1 cellular context compared by ENCODE assay signal in the genomic region with DNA sequence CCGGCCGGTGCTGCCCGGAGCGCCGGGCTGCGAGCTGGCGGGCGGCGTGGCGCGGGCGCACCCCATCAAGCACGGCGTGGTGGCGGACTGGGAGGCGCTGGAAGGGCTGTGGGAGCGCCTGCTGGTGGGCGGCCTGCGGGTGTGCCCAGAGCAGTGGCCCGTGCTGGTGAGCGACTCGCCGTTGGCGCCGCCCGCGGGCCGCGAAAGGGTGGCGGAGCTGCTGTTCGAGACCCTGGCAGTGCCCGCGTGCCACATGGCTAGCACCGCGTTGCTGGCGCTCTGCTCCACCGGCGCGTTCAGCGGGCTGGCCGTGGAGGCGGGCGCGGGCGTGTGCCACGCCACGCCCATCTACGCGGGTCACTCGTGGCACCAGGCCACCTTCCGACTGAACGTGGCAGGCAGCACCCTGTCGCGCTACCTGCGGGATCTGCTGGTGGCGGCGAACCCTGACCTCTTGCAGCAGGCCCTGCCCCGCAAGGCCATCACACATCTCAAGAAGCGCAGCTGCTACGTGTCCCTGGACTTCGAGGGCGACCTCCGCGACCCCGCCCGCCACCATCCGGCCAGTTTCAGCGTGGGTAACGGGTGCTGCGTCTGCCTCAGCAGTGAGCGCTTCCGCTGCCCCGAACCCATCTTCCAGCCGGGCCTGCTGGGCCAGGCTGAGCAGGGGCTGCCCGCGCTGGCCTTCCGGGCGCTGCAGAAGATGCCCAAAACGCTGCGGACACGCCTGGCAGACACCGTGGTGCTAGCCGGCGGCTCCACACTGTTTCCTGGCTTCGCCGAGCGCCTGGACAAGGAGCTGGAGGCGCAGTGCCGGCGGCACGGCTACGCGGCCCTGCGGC.
TF ChIP-seq lines count a peak whose summit lies in the region.

No MANE protein-coding gene starts in this region.

TF ChIP-seq in HepG2, 621 proteins besides CTCF, POLR2A, EP300 and RAD21 (continued from another document and continues in another):
- TF ChIP-seq, protein P1, sequence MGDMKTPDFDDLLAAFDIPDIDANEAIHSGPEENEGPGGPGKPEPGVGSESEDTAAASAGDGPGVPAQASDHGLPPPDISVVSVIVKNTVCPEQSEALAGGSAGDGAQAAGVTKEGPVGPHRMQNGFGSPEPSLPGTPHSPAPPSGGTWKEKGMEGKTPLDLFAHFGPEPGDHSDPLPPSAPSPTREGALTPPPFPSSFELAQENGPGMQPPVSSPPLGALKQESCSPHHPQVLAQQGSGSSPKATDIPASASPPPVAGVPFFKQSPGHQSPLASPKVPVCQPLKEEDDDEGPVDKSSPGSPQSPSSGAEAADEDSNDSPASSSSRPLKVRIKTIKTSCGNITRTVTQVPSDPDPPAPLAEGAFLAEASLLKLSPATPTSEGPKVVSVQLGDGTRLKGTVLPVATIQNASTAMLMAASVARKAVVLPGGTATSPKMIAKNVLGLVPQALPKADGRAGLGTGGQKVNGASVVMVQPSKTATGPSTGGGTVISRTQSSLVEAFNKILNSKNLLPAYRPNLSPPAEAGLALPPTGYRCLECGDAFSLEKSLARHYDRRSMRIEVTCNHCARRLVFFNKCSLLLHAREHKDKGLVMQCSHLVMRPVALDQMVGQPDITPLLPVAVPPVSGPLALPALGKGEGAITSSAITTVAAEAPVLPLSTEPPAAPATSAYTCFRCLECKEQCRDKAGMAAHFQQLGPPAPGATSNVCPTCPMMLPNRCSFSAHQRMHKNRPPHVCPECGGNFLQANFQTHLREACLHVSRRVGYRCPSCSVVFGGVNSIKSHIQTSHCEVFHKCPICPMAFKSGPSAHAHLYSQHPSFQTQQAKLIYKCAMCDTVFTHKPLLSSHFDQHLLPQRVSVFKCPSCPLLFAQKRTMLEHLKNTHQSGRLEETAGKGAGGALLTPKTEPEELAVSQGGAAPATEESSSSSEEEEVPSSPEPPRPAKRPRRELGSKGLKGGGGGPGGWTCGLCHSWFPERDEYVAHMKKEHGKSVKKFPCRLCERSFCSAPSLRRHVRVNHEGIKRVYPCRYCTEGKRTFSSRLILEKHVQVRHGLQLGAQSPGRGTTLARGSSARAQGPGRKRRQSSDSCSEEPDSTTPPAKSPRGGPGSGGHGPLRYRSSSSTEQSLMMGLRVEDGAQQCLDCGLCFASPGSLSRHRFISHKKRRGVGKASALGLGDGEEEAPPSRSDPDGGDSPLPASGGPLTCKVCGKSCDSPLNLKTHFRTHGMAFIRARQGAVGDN (CRISPR knock-in tag; IDR thresholded peaks at IDR 0.05), result peak; percentile 75
- TF ChIP-seq ZFY (CRISPR knock-in tag; IDR thresholded peaks at IDR 0.05), result peak; percentile 27; the same call in 1 of the 2 replicates
- TF ChIP-seq ZKSCAN1 (IDR thresholded peaks at IDR 0.05; ENCODE audit: low read length), result 0 out of 2 replicates have a peak, but pooled peaks have one; percentile 17
- TF ChIP-seq, protein P2, sequence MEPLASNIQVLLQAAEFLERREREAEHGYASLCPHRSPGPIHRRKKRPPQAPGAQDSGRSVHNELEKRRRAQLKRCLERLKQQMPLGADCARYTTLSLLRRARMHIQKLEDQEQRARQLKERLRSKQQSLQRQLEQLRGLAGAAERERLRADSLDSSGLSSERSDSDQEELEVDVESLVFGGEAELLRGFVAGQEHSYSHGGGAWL (CRISPR knock-in tag; IDR thresholded peaks at IDR 0.05), result peak; percentile 35; the same call in 1 of the 2 replicates
- peak; percentile 35 for TF ChIP-seq TEAD3 (CRISPR knock-in tag; optimal IDR thresholded peaks at IDR 0.05; ENCODE audit: borderline replicate concordance)
- TF ChIP-seq ZNF746 (CRISPR knock-in tag; IDR thresholded peaks at IDR 0.05), result no peak
- TF ChIP-seq KDM5B (CRISPR knock-in tag; IDR thresholded peaks at IDR 0.05; ENCODE audit: borderline replicate concordance), result peak; percentile 63
- TF ChIP-seq ZNF264 (CRISPR knock-in tag; IDR thresholded peaks at IDR 0.05), result no peak
- peak; percentile 79 for TF ChIP-seq AGO2 (optimal IDR thresholded peaks at IDR 0.05; ENCODE audit: low read depth, low read length)
- TF ChIP-seq YEATS2 (CRISPR knock-in tag; IDR thresholded peaks at IDR 0.05; ENCODE audit: borderline replicate concordance), result 0 out of 2 replicates have a peak, but pooled peaks have one; percentile 32
- peak; percentile 45 for TF ChIP-seq RXRA (CRISPR knock-in tag; IDR thresholded peaks at IDR 0.05)
- no peak for TF ChIP-seq HOXD1 (CRISPR knock-in tag; IDR thresholded peaks at IDR 0.05)
- TF ChIP-seq GATAD1 (CRISPR knock-in tag; IDR thresholded peaks at IDR 0.05), result 0 out of 2 replicates have a peak, but pooled peaks have one; percentile 14
- 0 out of 2 replicates have a peak, but pooled peaks have one; percentile 44 for TF ChIP-seq ZNF747 (CRISPR knock-in tag; IDR thresholded peaks at IDR 0.05; ENCODE audit: borderline replicate concordance)
- TF ChIP-seq ATF7-NPFF (CRISPR knock-in tag; IDR thresholded peaks at IDR 0.05; ENCODE audit: low read depth), result peak; percentile 64; the same call in 1 of the 2 replicates
- TF ChIP-seq HIVEP1 (CRISPR knock-in tag; IDR thresholded peaks at IDR 0.05), result peak; percentile 38; the same call in 1 of the 2 replicates
- TF ChIP-seq TMF1 (CRISPR knock-in tag; IDR thresholded peaks at IDR 0.05; ENCODE audit: low read depth), result 0 out of 2 replicates have a peak, but pooled peaks have one; percentile 34
- TF ChIP-seq ZNF34 (CRISPR knock-in tag; IDR thresholded peaks at IDR 0.05; ENCODE audit: borderline replicate concordance), result peak; percentile 87; the same call in 1 of the 2 replicates
- peak; percentile 29; the same call in 1 of the 2 replicates for TF ChIP-seq BCL6 (CRISPR knock-in tag; IDR thresholded peaks at IDR 0.05)
- TF ChIP-seq TBX2 (CRISPR knock-in tag; IDR thresholded peaks at IDR 0.05; ENCODE audit: borderline replicate concordance), result peak; percentile 56; the same call in 1 of the 2 replicates
- peak; percentile 59; the same call in 1 of the 2 replicates for TF ChIP-seq MTA1 (CRISPR knock-in tag; IDR thresholded peaks at IDR 0.05; ENCODE audit: borderline replicate concordance)
- peak; percentile 76 for TF ChIP-seq ZNF883 (CRISPR knock-in tag; IDR thresholded peaks at IDR 0.05; ENCODE audit: not compliant biosample characterization)
- TF ChIP-seq SP4 (CRISPR knock-in tag; IDR thresholded peaks at IDR 0.05), result peak; percentile 49; the same call in 1 of the 2 replicates
- TF ChIP-seq, protein P3, sequence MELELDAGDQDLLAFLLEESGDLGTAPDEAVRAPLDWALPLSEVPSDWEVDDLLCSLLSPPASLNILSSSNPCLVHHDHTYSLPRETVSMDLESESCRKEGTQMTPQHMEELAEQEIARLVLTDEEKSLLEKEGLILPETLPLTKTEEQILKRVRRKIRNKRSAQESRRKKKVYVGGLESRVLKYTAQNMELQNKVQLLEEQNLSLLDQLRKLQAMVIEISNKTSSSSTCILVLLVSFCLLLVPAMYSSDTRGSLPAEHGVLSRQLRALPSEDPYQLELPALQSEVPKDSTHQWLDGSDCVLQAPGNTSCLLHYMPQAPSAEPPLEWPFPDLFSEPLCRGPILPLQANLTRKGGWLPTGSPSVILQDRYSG (CRISPR knock-in tag; IDR thresholded peaks at IDR 0.05), result no peak
- 0 out of 2 replicates have a peak, but pooled peaks have one; percentile 47 for TF ChIP-seq ZNF839 (CRISPR knock-in tag; IDR thresholded peaks at IDR 0.05; ENCODE audit: borderline replicate concordance)
- TF ChIP-seq, protein P4, sequence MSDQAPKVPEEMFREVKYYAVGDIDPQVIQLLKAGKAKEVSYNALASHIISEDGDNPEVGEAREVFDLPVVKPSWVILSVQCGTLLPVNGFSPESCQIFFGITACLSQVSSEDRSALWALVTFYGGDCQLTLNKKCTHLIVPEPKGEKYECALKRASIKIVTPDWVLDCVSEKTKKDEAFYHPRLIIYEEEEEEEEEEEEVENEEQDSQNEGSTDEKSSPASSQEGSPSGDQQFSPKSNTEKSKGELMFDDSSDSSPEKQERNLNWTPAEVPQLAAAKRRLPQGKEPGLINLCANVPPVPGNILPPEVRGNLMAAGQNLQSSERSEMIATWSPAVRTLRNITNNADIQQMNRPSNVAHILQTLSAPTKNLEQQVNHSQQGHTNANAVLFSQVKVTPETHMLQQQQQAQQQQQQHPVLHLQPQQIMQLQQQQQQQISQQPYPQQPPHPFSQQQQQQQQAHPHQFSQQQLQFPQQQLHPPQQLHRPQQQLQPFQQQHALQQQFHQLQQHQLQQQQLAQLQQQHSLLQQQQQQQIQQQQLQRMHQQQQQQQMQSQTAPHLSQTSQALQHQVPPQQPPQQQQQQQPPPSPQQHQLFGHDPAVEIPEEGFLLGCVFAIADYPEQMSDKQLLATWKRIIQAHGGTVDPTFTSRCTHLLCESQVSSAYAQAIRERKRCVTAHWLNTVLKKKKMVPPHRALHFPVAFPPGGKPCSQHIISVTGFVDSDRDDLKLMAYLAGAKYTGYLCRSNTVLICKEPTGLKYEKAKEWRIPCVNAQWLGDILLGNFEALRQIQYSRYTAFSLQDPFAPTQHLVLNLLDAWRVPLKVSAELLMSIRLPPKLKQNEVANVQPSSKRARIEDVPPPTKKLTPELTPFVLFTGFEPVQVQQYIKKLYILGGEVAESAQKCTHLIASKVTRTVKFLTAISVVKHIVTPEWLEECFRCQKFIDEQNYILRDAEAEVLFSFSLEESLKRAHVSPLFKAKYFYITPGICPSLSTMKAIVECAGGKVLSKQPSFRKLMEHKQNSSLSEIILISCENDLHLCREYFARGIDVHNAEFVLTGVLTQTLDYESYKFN (CRISPR knock-in tag; conservative IDR thresholded peaks at IDR 0.05), result no peak
- peak; percentile 87 for TF ChIP-seq RBFOX2 (IDR thresholded peaks at IDR 0.05; ENCODE audit: low read depth, low read length)
- TF ChIP-seq HOXA3 (CRISPR knock-in tag; IDR thresholded peaks at IDR 0.05), result peak; percentile 95; the same call in 1 of the 2 replicates
- peak; percentile 55; the same call in 1 of the 2 replicates for TF ChIP-seq ARHGAP35 (CRISPR knock-in tag; IDR thresholded peaks at IDR 0.05; ENCODE audit: borderline replicate concordance)
- TF ChIP-seq ZC3H4 (CRISPR knock-in tag; IDR thresholded peaks at IDR 0.05; ENCODE audit: borderline replicate concordance), result 0 out of 2 replicates have a peak, but pooled peaks have one; percentile 17
- no peak for TF ChIP-seq ZNF101 (CRISPR knock-in tag; IDR thresholded peaks at IDR 0.05; ENCODE audit: borderline replicate concordance, low read depth)
- no peak for TF ChIP-seq REL (CRISPR knock-in tag; conservative IDR thresholded peaks at IDR 0.05)
- peak; percentile 57; the same call in 1 of the 2 replicates for TF ChIP-seq AHR (CRISPR knock-in tag; IDR thresholded peaks at IDR 0.05)
- TF ChIP-seq, protein P5, sequence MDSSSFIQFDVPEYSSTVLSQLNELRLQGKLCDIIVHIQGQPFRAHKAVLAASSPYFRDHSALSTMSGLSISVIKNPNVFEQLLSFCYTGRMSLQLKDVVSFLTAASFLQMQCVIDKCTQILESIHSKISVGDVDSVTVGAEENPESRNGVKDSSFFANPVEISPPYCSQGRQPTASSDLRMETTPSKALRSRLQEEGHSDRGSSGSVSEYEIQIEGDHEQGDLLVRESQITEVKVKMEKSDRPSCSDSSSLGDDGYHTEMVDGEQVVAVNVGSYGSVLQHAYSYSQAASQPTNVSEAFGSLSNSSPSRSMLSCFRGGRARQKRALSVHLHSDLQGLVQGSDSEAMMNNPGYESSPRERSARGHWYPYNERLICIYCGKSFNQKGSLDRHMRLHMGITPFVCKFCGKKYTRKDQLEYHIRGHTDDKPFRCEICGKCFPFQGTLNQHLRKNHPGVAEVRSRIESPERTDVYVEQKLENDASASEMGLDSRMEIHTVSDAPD (CRISPR knock-in tag; IDR thresholded peaks at IDR 0.05), result peak; percentile 99
- 0 out of 2 replicates have a peak, but pooled peaks have one; percentile 10 for TF ChIP-seq HDAC2 (CRISPR knock-in tag; IDR thresholded peaks at IDR 0.05)
- TF ChIP-seq KAT8 (CRISPR knock-in tag; IDR thresholded peaks at IDR 0.05), result no peak
- TF ChIP-seq CBX5 (CRISPR knock-in tag; IDR thresholded peaks at IDR 0.05; ENCODE audit: borderline replicate concordance), result peak; percentile 61; the same call in 1 of the 2 replicates
- peak; percentile 83; the same call in 1 of the 2 replicates for TF ChIP-seq ZNF572 (CRISPR knock-in tag; IDR thresholded peaks at IDR 0.05)
- TF ChIP-seq LCORL (IDR thresholded peaks at IDR 0.05), result no peak
- no peak for TF ChIP-seq LCORL (CRISPR knock-in tag; IDR thresholded peaks at IDR 0.05)
- no peak for TF ChIP-seq MAZ (IDR thresholded peaks at IDR 0.05; ENCODE audit: borderline replicate concordance, low read depth, low read length)
- 0 out of 2 replicates have a peak, but pooled peaks have one; percentile 23 for TF ChIP-seq MAZ (CRISPR knock-in tag; IDR thresholded peaks at IDR 0.05; ENCODE audit: low read depth)
- TF ChIP-seq AKAP8 (CRISPR knock-in tag; IDR thresholded peaks at IDR 0.05), result peak; percentile 9; the same call in 1 of the 2 replicates
- TF ChIP-seq, protein P6, sequence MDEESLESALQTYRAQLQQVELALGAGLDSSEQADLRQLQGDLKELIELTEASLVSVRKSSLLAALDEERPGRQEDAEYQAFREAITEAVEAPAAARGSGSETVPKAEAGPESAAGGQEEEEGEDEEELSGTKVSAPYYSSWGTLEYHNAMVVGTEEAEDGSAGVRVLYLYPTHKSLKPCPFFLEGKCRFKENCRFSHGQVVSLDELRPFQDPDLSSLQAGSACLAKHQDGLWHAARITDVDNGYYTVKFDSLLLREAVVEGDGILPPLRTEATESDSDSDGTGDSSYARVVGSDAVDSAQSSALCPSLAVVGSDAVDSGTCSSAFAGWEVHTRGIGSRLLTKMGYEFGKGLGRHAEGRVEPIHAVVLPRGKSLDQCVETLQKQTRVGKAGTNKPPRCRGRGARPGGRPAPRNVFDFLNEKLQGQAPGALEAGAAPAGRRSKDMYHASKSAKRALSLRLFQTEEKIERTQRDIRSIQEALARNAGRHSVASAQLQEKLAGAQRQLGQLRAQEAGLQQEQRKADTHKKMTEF (CRISPR knock-in tag; IDR thresholded peaks at IDR 0.05), result 0 out of 2 replicates have a peak, but pooled peaks have one; percentile 49
- TF ChIP-seq HNF4G (IDR thresholded peaks at IDR 0.05; ENCODE audit: borderline replicate concordance, low read depth, low read length), result no peak
- 0 out of 2 replicates have a peak, but pooled peaks have one; percentile 39 for TF ChIP-seq HNF4G (CRISPR knock-in tag; IDR thresholded peaks at IDR 0.05; ENCODE audit: borderline replicate concordance, low read depth)
- TF ChIP-seq PRPF4 (IDR thresholded peaks at IDR 0.05; ENCODE audit: low read depth, low read length, poor library complexity, severe bottlenecking), result peak; percentile 71
- TF ChIP-seq, protein P7, sequence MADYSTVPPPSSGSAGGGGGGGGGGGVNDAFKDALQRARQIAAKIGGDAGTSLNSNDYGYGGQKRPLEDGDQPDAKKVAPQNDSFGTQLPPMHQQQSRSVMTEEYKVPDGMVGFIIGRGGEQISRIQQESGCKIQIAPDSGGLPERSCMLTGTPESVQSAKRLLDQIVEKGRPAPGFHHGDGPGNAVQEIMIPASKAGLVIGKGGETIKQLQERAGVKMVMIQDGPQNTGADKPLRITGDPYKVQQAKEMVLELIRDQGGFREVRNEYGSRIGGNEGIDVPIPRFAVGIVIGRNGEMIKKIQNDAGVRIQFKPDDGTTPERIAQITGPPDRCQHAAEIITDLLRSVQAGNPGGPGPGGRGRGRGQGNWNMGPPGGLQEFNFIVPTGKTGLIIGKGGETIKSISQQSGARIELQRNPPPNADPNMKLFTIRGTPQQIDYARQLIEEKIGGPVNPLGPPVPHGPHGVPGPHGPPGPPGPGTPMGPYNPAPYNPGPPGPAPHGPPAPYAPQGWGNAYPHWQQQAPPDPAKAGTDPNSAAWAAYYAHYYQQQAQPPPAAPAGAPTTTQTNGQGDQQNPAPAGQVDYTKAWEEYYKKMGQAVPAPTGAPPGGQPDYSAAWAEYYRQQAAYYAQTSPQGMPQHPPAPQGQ (CRISPR knock-in tag; IDR thresholded peaks at IDR 0.05; ENCODE audit: borderline replicate concordance), result no peak
- TF ChIP-seq GABPB1 (CRISPR knock-in tag; IDR thresholded peaks at IDR 0.05), result peak; percentile 69; the same call in 1 of the 2 replicates
- TF ChIP-seq CAMTA2 (CRISPR knock-in tag; IDR thresholded peaks at IDR 0.05; ENCODE audit: borderline replicate concordance), result 0 out of 2 replicates have a peak, but pooled peaks have one; percentile 43
- 0 out of 2 replicates have a peak, but pooled peaks have one; percentile 14 for TF ChIP-seq ZNF564 (CRISPR knock-in tag; IDR thresholded peaks at IDR 0.05)
